ENCODE assay signal across 2 cellular contexts in the genomic region with DNA sequence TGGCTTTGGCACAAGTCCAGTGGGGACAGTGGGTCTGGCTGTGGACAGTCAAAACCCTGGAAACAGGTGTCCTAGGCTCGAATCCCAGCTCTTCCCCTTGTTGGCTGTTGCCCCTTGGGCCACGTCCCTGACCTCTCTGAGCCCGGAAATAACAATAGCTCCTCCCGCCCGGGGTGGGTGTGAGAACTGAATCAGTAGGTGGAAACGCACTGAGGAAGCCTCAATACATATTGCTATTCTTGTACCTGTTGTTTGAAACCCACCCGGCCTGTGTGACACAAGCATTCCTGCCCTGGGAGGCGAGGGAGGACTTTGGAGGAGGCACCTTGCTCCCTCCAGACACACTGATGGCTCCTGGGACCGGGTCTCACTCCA.
TF ChIP-seq lines count a peak whose summit lies in the region.

No MANE protein-coding gene starts in this region.

TF ChIP-seq in HEK293, 187 proteins besides CTCF, POLR2A, EP300 and RAD21 (continued from another document):
- TF ChIP-seq TCF7L2 (IDR thresholded peaks at IDR 0.05; ENCODE audit: borderline replicate concordance, low read depth, low read length) (no peak), ZNF768 (tag by site-specific recombination; IDR thresholded peaks at IDR 0.05) (0 out of 2 replicates have a peak, but pooled peaks have one; percentile 40), ZNF600 (tag by site-specific recombination; IDR thresholded peaks at IDR 0.05) (no peak)

TF ChIP-seq in GM23338, 12 proteins besides CTCF, POLR2A, EP300 and RAD21 (continued from another document):
- TF ChIP-seq, protein P1, sequence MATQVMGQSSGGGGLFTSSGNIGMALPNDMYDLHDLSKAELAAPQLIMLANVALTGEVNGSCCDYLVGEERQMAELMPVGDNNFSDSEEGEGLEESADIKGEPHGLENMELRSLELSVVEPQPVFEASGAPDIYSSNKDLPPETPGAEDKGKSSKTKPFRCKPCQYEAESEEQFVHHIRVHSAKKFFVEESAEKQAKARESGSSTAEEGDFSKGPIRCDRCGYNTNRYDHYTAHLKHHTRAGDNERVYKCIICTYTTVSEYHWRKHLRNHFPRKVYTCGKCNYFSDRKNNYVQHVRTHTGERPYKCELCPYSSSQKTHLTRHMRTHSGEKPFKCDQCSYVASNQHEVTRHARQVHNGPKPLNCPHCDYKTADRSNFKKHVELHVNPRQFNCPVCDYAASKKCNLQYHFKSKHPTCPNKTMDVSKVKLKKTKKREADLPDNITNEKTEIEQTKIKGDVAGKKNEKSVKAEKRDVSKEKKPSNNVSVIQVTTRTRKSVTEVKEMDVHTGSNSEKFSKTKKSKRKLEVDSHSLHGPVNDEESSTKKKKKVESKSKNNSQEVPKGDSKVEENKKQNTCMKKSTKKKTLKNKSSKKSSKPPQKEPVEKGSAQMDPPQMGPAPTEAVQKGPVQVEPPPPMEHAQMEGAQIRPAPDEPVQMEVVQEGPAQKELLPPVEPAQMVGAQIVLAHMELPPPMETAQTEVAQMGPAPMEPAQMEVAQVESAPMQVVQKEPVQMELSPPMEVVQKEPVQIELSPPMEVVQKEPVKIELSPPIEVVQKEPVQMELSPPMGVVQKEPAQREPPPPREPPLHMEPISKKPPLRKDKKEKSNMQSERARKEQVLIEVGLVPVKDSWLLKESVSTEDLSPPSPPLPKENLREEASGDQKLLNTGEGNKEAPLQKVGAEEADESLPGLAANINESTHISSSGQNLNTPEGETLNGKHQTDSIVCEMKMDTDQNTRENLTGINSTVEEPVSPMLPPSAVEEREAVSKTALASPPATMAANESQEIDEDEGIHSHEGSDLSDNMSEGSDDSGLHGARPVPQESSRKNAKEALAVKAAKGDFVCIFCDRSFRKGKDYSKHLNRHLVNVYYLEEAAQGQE (IDR thresholded peaks at IDR 0.05; ENCODE audit: unreplicated experiment), result no peak
- no peak for TF ChIP-seq EZH2 (IDR thresholded peaks at IDR 0.05; ENCODE audit: low read depth, unreplicated experiment)
- TF ChIP-seq STAT1 (IDR thresholded peaks at IDR 0.05; ENCODE audit: unreplicated experiment), result no peak
- TF ChIP-seq ZNF331 (CRISPR knock-in tag; IDR thresholded peaks at IDR 0.05; ENCODE audit: low read depth), result no peak
- TF ChIP-seq ZNF114 (CRISPR knock-in tag; IDR thresholded peaks at IDR 0.05), result no peak
- TF ChIP-seq CREB1 (CRISPR knock-in tag; IDR thresholded peaks at IDR 0.05; ENCODE audit: low read depth), result no peak
- no peak for TF ChIP-seq POLR2AphosphoS5 (IDR thresholded peaks at IDR 0.05; ENCODE audit: low read depth)
- TF ChIP-seq JUNB (IDR thresholded peaks at IDR 0.05; ENCODE audit: unreplicated experiment), result no peak
- TF ChIP-seq ZNF462 (CRISPR knock-in tag; IDR thresholded peaks at IDR 0.05), result no peak
- TF ChIP-seq, protein P2, sequence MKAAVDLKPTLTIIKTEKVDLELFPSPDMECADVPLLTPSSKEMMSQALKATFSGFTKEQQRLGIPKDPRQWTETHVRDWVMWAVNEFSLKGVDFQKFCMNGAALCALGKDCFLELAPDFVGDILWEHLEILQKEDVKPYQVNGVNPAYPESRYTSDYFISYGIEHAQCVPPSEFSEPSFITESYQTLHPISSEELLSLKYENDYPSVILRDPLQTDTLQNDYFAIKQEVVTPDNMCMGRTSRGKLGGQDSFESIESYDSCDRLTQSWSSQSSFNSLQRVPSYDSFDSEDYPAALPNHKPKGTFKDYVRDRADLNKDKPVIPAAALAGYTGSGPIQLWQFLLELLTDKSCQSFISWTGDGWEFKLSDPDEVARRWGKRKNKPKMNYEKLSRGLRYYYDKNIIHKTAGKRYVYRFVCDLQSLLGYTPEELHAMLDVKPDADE (IDR thresholded peaks at IDR 0.05), result no peak
